25 cellular contexts compared by ENCODE assay signal in the genomic region with DNA sequence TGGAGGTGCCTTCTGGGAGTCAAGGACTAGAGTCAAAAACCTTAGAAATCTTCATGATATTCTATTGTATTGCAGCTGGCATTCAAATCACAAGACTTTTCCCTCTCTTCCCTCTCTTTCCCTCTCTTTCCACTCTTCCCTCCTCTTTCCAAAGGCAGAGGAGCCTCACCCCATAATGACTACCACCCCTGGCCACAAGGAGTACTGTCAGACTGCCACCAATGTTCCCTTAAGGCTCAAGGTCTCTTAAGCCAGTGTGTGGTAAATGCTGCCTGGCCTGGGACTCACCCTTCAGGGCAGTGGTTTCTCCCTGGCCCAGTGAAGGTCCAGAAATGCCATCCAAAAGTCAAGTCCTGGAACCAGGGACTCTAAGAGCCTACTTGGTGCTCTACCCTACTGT.
DNase-seq lines count a peak whose midpoint lies in the region; ATAC-seq and TF ChIP-seq lines count a peak whose summit lies in the region.
"Had no signal": no experiment of that assay in that cellular context is flagged by ENCODE, and none has a peak within 500 bp of the region (broad histone marks: within the 10 kb centered on the region; RNA-seq: fewer than 3 reads in every experiment).

No MANE protein-coding gene starts in this region.

- no peaks in the 10 kb centered on the region for H3K9me3 ChIP-seq in endodermal cell (ENCODE audit: control insufficient read depth, low read length)
- H3K9me3 ChIP-seq: BE2C had no signal

- no peaks in the 10 kb centered on the region for H4K20me1 ChIP-seq in GM23338 (replicated peaks; ENCODE audit: insufficient read depth)
- H4K20me1 ChIP-seq: BLaER1 had no signal

- H3K9me3 Mint-ChIP-seq in GM23338 (peaks cover 7% of the 10 kb centered on the region; the same call in 2 of the 3 replicates), WTC11 (peaks cover 14% of the 10 kb centered on the region), endodermal cell (peaks cover 3% of the 10 kb centered on the region)

- H3K4me1 ChIP-seq in GM23338 (ENCODE audit: insufficient read depth) (no peaks in the 10 kb centered on the region), endodermal cell (ENCODE audit: control insufficient read depth, insufficient read depth, low read length) (no peaks in the 10 kb centered on the region), mesendoderm (ENCODE audit: control insufficient read depth, low read depth, low read length) (no peaks in the 10 kb centered on the region)
- H3K4me1 ChIP-seq: BE2C, BLaER1 had no signal

- H3K9ac ChIP-seq in endodermal cell (ENCODE audit: extremely low read depth, low read length, poor library complexity, severe bottlenecking) (no peak overlapping the region), mesendoderm (ENCODE audit: low read length) (no peak overlapping the region)
- H3K9ac ChIP-seq: BLaER1 had no signal

- DNase-seq in GM23338 (ENCODE audit: low spot score) (peak; percentile 6), WTC11 (ENCODE audit: low spot score) (no peak), endodermal cell (peak; percentile 59), mesendoderm (peak; percentile 31), NCI-H82 treated with DMSO at 0.1 percent for 48 hours (lab: John Stamatoyannopoulos, UW; ENCODE audit: unreplicated experiment) (no peak)
- DNase-seq: 8988T; ACHN; BE2C; C1 segment of cervical spinal cord; CD4-positive, alpha-beta memory T cell; CD4-positive, CD25-positive, alpha-beta regulatory T cell; CD8-positive, alpha-beta memory T cell; COR-L47; DMS 273 treated with DMSO at 0.1 percent for 48 hours; DMS153; DMS53; DMS79; DND-41; EL; GDM1 had no signal

- H3K27ac ChIP-seq in GM23338 (ENCODE audit: low read depth): no peak overlapping the region
- H3K27ac ChIP-seq in endodermal cell (ENCODE audit: low read depth, low read length): no peak overlapping the region
- no peak overlapping the region for H3K27ac ChIP-seq in mesendoderm (ENCODE audit: low read depth, low read length)
- H3K27ac ChIP-seq: BLaER1 had no signal

- no peak overlapping the region for H2BK5ac ChIP-seq in mesendoderm (ENCODE audit: low read length)

- POLR2A ChIA-PET in WTC11 (lab: Charles Lee): no interaction called here

- ATAC-seq in GM23338 (no peak), WTC11 (peak; percentile 65), GM19023 (IDR thresholded peaks at IDR 0.05; ENCODE audit: unreplicated experiment) (no peak), GM21723 (IDR thresholded peaks at IDR 0.05; ENCODE audit: unreplicated experiment) (no peak)
- ATAC-seq: GM12878 had no signal

- H3K79me2 ChIP-seq in GM23338 (replicated peaks; ENCODE audit: insufficient read depth): no peaks in the 10 kb centered on the region
- no peaks in the 10 kb centered on the region for H3K79me2 ChIP-seq in mesendoderm (ENCODE audit: control insufficient read depth, insufficient read depth, low read length)

- no peak overlapping the region for H2BK15ac ChIP-seq in mesendoderm (replicated peaks; ENCODE audit: low read depth)

- no peak overlapping the region for H3K4me3 Mint-ChIP-seq in GM23338
- H3K4me3 Mint-ChIP-seq in WTC11: no peak overlapping the region
- H3K4me3 Mint-ChIP-seq in endodermal cell: no peak overlapping the region
- H3K4me3 Mint-ChIP-seq: CD14-positive monocyte; CD4-positive, alpha-beta memory T cell; CD4-positive, CD25-positive, alpha-beta regulatory T cell; CD8-positive, alpha-beta memory T cell had no signal

- H3K4me1 Mint-ChIP-seq in GM23338: no peaks in the 10 kb centered on the region
- no peaks in the 10 kb centered on the region for H3K4me1 Mint-ChIP-seq in WTC11
- H3K4me1 Mint-ChIP-seq in endodermal cell: no peaks in the 10 kb centered on the region
- H3K4me1 Mint-ChIP-seq: CD14-positive monocyte; CD4-positive, alpha-beta memory T cell; CD4-positive, CD25-positive, alpha-beta regulatory T cell; CD8-positive, alpha-beta memory T cell had no signal

- TF ChIP-seq CTCF in GM23338 (conservative IDR thresholded peaks at IDR 0.05; ENCODE audit: low read depth in 2 of 2) (no peak), WTC11 (IDR thresholded peaks at IDR 0.05) (no peak), endodermal cell (conservative IDR thresholded peaks at IDR 0.05) (peak; percentile 58)

- no peaks in the 10 kb centered on the region; the same call in 1 of the 2 replicates for H3K9me2 ChIP-seq in GM23338 (ENCODE audit: insufficient read depth)

- H3K79me1 ChIP-seq in mesendoderm (ENCODE audit: low read length): no peaks in the 10 kb centered on the region

- H2AFZ ChIP-seq in GM23338: no peak overlapping the region

- no peak overlapping the region for H3K4ac ChIP-seq in mesendoderm (ENCODE audit: low read depth, low read length)

- no peaks in the 10 kb centered on the region for H3K36me3 ChIP-seq in GM23338 (ENCODE audit: insufficient read depth)
- H3K36me3 ChIP-seq in endodermal cell (ENCODE audit: control insufficient read depth, insufficient read depth, low read length): no peaks in the 10 kb centered on the region
- no peaks in the 10 kb centered on the region for H3K36me3 ChIP-seq in mesendoderm (ENCODE audit: control insufficient read depth, insufficient read depth, low read length)
- H3K36me3 ChIP-seq: BE2C, BLaER1 had no signal

- H3K23ac ChIP-seq in mesendoderm (ENCODE audit: low read length): no peak overlapping the region

- H4K5ac ChIP-seq in mesendoderm (ENCODE audit: low read length): no peak overlapping the region

- no peak overlapping the region for H2AK5ac ChIP-seq in mesendoderm (ENCODE audit: low read length)

- CTCF ChIA-PET in WTC11 (lab: Charles Lee): interaction anchor here (0.9 to 1.4 kb wide), 3 partner anchors 254 to 257 kb away, joined by 3 to 7 read pairs (median 5); no protein-coding TSS in a partner anchor

- no peak overlapping the region for H4K8ac ChIP-seq in mesendoderm (ENCODE audit: low read depth, low read length)

- no peak overlapping the region for H3K18ac ChIP-seq in mesendoderm (ENCODE audit: low read length)

- no peak overlapping the region for H2BK120ac ChIP-seq in mesendoderm (ENCODE audit: low read depth, low read length)

- no peaks in the 10 kb centered on the region for H3K27me3 ChIP-seq in GM23338 (ENCODE audit: insufficient read depth)
- no peaks in the 10 kb centered on the region for H3K27me3 ChIP-seq in endodermal cell (ENCODE audit: control insufficient read depth, insufficient read depth, low read length, poor library complexity, severe bottlenecking)
- no peaks in the 10 kb centered on the region for H3K27me3 ChIP-seq in mesendoderm (ENCODE audit: insufficient read depth, low read length, poor library complexity)
- H3K27me3 ChIP-seq: BLaER1 had no signal

- H3K4me3 ChIP-seq in GM23338 (no peak overlapping the region), endodermal cell (ENCODE audit: low read length) (no peak overlapping the region), mesendoderm (ENCODE audit: low read length) (no peak overlapping the region)
- H3K4me3 ChIP-seq: BLaER1, GM12878 had no signal

- no peaks in the 10 kb centered on the region for H3F3A ChIP-seq in GM23338 (replicated peaks; ENCODE audit: low read depth)

- H3K27me3 Mint-ChIP-seq in GM23338 (ENCODE audit: insufficient read depth, low read depth, poor library complexity) (peaks cover 4% of the 10 kb centered on the region), WTC11 (ENCODE audit: low read depth) (no peaks in the 10 kb centered on the region), endodermal cell (ENCODE audit: insufficient read depth) (no peaks in the 10 kb centered on the region)
- H3K27me3 Mint-ChIP-seq: CD4-positive, alpha-beta memory T cell; CD4-positive, CD25-positive, alpha-beta regulatory T cell had no signal

- H3K36me3 Mint-ChIP-seq in GM23338 (ENCODE audit: low read depth): no peaks in the 10 kb centered on the region
- H3K36me3 Mint-ChIP-seq in WTC11: no peaks in the 10 kb centered on the region
- H3K36me3 Mint-ChIP-seq in endodermal cell (ENCODE audit: low read depth): no peaks in the 10 kb centered on the region
- H3K36me3 Mint-ChIP-seq: CD14-positive monocyte; CD4-positive, alpha-beta memory T cell; CD4-positive, CD25-positive, alpha-beta regulatory T cell; CD8-positive, alpha-beta memory T cell had no signal

- no peak overlapping the region for H3K56ac ChIP-seq in mesendoderm (ENCODE audit: low read length)

- H3K4me2 ChIP-seq in GM23338: no peak overlapping the region
- H3K4me2 ChIP-seq in mesendoderm (ENCODE audit: low read length): no peak overlapping the region
- H3K4me2 ChIP-seq: BLaER1 had no signal

- H3K27ac Mint-ChIP-seq in GM23338 (no peak overlapping the region), WTC11 (no peak overlapping the region), endodermal cell (no peak overlapping the region)
- H3K27ac Mint-ChIP-seq: CD14-positive monocyte; CD4-positive, alpha-beta memory T cell; CD4-positive, CD25-positive, alpha-beta regulatory T cell; CD8-positive, alpha-beta memory T cell had no signal

TF ChIP-seq in GM23338, 12 proteins besides CTCF, POLR2A, EP300 and RAD21 (continues in another document):
- TF ChIP-seq NANOG (IDR thresholded peaks at IDR 0.05; ENCODE audit: borderline replicate concordance) (no peak), CREB1 (CRISPR knock-in tag; IDR thresholded peaks at IDR 0.05; ENCODE audit: low read depth) (no peak), POLR2AphosphoS5 (IDR thresholded peaks at IDR 0.05; ENCODE audit: low read depth) (no peak), EZH2 (IDR thresholded peaks at IDR 0.05; ENCODE audit: low read depth, unreplicated experiment) (no peak)

TF ChIP-seq in WTC11, 78 proteins besides CTCF, POLR2A, EP300 and RAD21 (continues in another document):
- TF ChIP-seq, protein P1, sequence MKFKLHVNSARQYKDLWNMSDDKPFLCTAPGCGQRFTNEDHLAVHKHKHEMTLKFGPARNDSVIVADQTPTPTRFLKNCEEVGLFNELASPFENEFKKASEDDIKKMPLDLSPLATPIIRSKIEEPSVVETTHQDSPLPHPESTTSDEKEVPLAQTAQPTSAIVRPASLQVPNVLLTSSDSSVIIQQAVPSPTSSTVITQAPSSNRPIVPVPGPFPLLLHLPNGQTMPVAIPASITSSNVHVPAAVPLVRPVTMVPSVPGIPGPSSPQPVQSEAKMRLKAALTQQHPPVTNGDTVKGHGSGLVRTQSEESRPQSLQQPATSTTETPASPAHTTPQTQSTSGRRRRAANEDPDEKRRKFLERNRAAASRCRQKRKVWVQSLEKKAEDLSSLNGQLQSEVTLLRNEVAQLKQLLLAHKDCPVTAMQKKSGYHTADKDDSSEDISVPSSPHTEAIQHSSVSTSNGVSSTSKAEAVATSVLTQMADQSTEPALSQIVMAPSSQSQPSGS (CRISPR knock-in tag; IDR thresholded peaks at IDR 0.05; ENCODE audit: borderline replicate concordance, low read depth): no peak
- no peak for TF ChIP-seq TCF7 (CRISPR knock-in tag; IDR thresholded peaks at IDR 0.05; ENCODE audit: low read depth)

Comparison
In these comparisons a context has a peak if more than half of its experiments do, and no peak if none do; other contexts are left out.
1. DNase-seq: peak in GM23338 (single experiment), endodermal cell (single experiment) and mesendoderm (single experiment); none in WTC11 (single experiment) and NCI-H82 treated with DMSO at 0.1 percent for 48 hours (single experiment).